ENCODE assay signal across 1 cellular context in the genomic region with DNA sequence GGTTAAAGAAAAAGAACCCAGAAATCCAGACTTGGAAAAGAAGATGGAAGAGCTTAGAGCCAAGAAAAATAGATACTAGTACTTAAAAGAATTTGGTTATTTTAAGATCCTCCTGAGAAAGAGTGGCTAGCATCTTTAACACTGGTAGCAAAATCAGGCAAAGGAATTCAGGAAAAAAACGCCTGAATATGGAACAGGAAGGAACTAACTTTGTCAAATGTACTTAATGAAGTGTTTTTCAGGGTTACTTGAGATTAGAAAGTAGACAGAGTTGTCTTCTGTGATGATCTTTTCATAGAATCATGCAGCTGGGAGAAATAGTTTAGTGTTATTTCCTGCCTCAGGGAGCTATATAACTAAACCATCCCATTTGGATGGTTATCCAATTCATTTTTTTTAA.
TF ChIP-seq lines count a peak whose summit lies in the region.

No MANE protein-coding gene starts in this region.

TF ChIP-seq in SK-N-SH treated with all-trans-retinoic acid at 6 μM for 48 hours, 23 proteins besides CTCF, POLR2A, EP300 and RAD21 (continued from another document):
- TF ChIP-seq, protein P1, sequence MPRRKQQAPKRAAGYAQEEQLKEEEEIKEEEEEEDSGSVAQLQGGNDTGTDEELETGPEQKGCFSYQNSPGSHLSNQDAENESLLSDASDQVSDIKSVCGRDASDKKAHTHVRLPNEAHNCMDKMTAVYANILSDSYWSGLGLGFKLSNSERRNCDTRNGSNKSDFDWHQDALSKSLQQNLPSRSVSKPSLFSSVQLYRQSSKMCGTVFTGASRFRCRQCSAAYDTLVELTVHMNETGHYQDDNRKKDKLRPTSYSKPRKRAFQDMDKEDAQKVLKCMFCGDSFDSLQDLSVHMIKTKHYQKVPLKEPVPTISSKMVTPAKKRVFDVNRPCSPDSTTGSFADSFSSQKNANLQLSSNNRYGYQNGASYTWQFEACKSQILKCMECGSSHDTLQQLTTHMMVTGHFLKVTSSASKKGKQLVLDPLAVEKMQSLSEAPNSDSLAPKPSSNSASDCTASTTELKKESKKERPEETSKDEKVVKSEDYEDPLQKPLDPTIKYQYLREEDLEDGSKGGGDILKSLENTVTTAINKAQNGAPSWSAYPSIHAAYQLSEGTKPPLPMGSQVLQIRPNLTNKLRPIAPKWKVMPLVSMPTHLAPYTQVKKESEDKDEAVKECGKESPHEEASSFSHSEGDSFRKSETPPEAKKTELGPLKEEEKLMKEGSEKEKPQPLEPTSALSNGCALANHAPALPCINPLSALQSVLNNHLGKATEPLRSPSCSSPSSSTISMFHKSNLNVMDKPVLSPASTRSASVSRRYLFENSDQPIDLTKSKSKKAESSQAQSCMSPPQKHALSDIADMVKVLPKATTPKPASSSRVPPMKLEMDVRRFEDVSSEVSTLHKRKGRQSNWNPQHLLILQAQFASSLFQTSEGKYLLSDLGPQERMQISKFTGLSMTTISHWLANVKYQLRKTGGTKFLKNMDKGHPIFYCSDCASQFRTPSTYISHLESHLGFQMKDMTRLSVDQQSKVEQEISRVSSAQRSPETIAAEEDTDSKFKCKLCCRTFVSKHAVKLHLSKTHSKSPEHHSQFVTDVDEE (CRISPR knock-in tag; IDR thresholded peaks at IDR 0.05): no peak
- TF ChIP-seq ISL1 (CRISPR knock-in tag; IDR thresholded peaks at IDR 0.05) (no peak), ZNF8 (CRISPR knock-in tag; IDR thresholded peaks at IDR 0.05) (no peak), ZFP30 (CRISPR knock-in tag; IDR thresholded peaks at IDR 0.05) (no peak), ESRRG (CRISPR knock-in tag; IDR thresholded peaks at IDR 0.05) (no peak), ZC3H10 (CRISPR knock-in tag; IDR thresholded peaks at IDR 0.05) (no peak), ZNF70 (CRISPR knock-in tag; IDR thresholded peaks at IDR 0.05) (no peak), GLIS3 (CRISPR knock-in tag; IDR thresholded peaks at IDR 0.05) (no peak), SNAI2 (CRISPR knock-in tag; IDR thresholded peaks at IDR 0.05) (no peak), CSDC2 (CRISPR knock-in tag; IDR thresholded peaks at IDR 0.05) (no peak), BACH2 (CRISPR knock-in tag; IDR thresholded peaks at IDR 0.05; ENCODE audit: borderline replicate concordance) (no peak), TOX (CRISPR knock-in tag; IDR thresholded peaks at IDR 0.05; ENCODE audit: borderline replicate concordance) (no peak)
- TF ChIP-seq, protein P2, sequence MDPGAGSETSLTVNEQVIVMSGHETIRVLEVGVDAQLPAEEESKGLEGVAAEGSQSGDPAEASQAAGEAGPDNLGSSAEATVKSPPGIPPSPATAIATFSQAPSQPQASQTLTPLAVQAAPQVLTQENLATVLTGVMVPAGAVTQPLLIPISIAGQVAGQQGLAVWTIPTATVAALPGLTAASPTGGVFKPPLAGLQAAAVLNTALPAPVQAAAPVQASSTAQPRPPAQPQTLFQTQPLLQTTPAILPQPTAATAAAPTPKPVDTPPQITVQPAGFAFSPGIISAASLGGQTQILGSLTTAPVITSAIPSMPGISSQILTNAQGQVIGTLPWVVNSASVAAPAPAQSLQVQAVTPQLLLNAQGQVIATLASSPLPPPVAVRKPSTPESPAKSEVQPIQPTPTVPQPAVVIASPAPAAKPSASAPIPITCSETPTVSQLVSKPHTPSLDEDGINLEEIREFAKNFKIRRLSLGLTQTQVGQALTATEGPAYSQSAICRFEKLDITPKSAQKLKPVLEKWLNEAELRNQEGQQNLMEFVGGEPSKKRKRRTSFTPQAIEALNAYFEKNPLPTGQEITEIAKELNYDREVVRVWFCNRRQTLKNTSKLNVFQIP (CRISPR knock-in tag; IDR thresholded peaks at IDR 0.05; ENCODE audit: borderline replicate concordance, low read depth): no peak
- TF ChIP-seq, protein P3, sequence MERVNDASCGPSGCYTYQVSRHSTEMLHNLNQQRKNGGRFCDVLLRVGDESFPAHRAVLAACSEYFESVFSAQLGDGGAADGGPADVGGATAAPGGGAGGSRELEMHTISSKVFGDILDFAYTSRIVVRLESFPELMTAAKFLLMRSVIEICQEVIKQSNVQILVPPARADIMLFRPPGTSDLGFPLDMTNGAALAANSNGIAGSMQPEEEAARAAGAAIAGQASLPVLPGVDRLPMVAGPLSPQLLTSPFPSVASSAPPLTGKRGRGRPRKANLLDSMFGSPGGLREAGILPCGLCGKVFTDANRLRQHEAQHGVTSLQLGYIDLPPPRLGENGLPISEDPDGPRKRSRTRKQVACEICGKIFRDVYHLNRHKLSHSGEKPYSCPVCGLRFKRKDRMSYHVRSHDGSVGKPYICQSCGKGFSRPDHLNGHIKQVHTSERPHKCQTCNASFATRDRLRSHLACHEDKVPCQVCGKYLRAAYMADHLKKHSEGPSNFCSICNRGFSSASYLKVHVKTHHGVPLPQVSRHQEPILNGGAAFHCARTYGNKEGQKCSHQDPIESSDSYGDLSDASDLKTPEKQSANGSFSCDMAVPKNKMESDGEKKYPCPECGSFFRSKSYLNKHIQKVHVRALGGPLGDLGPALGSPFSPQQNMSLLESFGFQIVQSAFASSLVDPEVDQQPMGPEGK (CRISPR knock-in tag; IDR thresholded peaks at IDR 0.05; ENCODE audit: borderline replicate concordance): no peak
- TF ChIP-seq, protein P4, sequence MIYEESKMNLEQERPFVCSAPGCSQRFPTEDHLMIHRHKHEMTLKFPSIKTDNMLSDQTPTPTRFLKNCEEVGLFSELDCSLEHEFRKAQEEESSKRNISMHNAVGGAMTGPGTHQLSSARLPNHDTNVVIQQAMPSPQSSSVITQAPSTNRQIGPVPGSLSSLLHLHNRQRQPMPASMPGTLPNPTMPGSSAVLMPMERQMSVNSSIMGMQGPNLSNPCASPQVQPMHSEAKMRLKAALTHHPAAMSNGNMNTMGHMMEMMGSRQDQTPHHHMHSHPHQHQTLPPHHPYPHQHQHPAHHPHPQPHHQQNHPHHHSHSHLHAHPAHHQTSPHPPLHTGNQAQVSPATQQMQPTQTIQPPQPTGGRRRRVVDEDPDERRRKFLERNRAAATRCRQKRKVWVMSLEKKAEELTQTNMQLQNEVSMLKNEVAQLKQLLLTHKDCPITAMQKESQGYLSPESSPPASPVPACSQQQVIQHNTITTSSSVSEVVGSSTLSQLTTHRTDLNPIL (CRISPR knock-in tag; IDR thresholded peaks at IDR 0.05; ENCODE audit: low read depth): no peak
